Comparison of ENCODE assay signal across 10 cellular contexts in the genomic region with DNA sequence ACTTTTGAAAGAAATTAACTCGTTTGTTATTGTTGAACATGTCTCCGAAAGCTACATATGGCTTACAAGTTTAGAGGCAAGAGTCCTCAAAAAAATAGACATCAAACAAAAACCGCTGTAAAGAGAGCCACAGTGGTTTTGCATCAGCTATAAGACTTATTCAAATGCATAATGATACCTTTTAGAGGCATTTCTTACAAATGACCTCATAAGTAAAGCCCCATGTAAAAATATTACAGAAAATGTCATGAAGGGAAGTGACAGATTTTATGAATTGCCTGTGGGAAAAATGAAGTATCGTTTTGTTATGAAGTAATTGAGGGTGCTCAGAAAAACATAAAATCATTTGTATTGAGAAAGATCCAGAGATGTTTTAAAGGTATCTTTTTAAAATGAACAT.
"Had no signal": no experiment of that assay in that cellular context is flagged by ENCODE, and none has a peak within 500 bp of the region (broad histone marks: within the 10 kb centered on the region; RNA-seq: fewer than 3 reads in every experiment).

No MANE protein-coding gene starts in this region.

- DNase-seq: GM23248, H7, HFFc6, KBM-7 had no signal

- H3K4me1 Mint-ChIP-seq: IgD-negative memory B cell had no signal

- H3K27ac Mint-ChIP-seq: HFFc6, IgD-negative memory B cell had no signal

- H3K9me3 ChIP-seq: HAP-1 had no signal

- ATAC-seq: HCT116, HepG2 had no signal

- H2AFZ ChIP-seq: GM23248 had no signal

- H3K27me3 Mint-ChIP-seq: IgD-negative memory B cell had no signal

- H3K4me3 ChIP-seq: GM23248, HAP-1 had no signal

- H3K27ac ChIP-seq: GM23248, HL-60 had no signal

- H3K36me3 Mint-ChIP-seq: IgD-negative memory B cell had no signal

- H3K36me3 ChIP-seq: HAP-1 had no signal

- FAIRE-seq: H1, HepG2 had no signal

- H3K4me3 Mint-ChIP-seq: HFFc6, IgD-negative memory B cell had no signal
